ENCODE assay signal across 1 cellular context in genomic region chr3:138862924-138863775, GRCh38.
TF ChIP-seq lines count a peak whose summit lies in the region.

No MANE protein-coding gene starts in this region.

TF ChIP-seq in HepG2, 621 proteins besides CTCF, POLR2A, EP300 and RAD21 (continued from another document and continues in another):
- TF ChIP-seq DDIT3 (CRISPR knock-in tag; IDR thresholded peaks at IDR 0.05) = no peak
- peak; percentile 19; the same call in 1 of the 2 replicates for TF ChIP-seq ZNF747 (CRISPR knock-in tag; IDR thresholded peaks at IDR 0.05; ENCODE audit: borderline replicate concordance)
- TF ChIP-seq SAP130 (CRISPR knock-in tag; IDR thresholded peaks at IDR 0.05; ENCODE audit: low read depth) = peak; percentile 85
- TF ChIP-seq, protein P1, sequence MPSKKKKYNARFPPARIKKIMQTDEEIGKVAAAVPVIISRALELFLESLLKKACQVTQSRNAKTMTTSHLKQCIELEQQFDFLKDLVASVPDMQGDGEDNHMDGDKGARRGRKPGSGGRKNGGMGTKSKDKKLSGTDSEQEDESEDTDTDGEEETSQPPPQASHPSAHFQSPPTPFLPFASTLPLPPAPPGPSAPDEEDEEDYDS (CRISPR knock-in tag; IDR thresholded peaks at IDR 0.05) = peak; percentile 72
- no peak for TF ChIP-seq ZNF260 (CRISPR knock-in tag; IDR thresholded peaks at IDR 0.05; ENCODE audit: borderline replicate concordance, low read depth)
- TF ChIP-seq ZNF766 (CRISPR knock-in tag; IDR thresholded peaks at IDR 0.05; ENCODE audit: borderline replicate concordance) = peak; percentile 85; the same call in 1 of the 2 replicates
- TF ChIP-seq ZNF205 (CRISPR knock-in tag; IDR thresholded peaks at IDR 0.05) = no peak; the same call in 1 of the 2 replicates
- TF ChIP-seq SMAD9 (CRISPR knock-in tag; IDR thresholded peaks at IDR 0.05) = no peak
- no peak for TF ChIP-seq MTF2 (CRISPR knock-in tag; IDR thresholded peaks at IDR 0.05; ENCODE audit: borderline replicate concordance)
- no peak for TF ChIP-seq GABPA (IDR thresholded peaks at IDR 0.05; ENCODE audit: low read depth, low read length)
- TF ChIP-seq GABPA (CRISPR knock-in tag; IDR thresholded peaks at IDR 0.05; ENCODE audit: low read depth) = no peak; the same call in 1 of the 2 replicates
- TF ChIP-seq SIX4 (CRISPR knock-in tag; IDR thresholded peaks at IDR 0.05) = no peak; the same call in 1 of the 2 replicates
- TF ChIP-seq RXRB (CRISPR knock-in tag; IDR thresholded peaks at IDR 0.05; ENCODE audit: borderline replicate concordance) = peak; percentile 74
- no peak; the same call in 2 of the 3 replicates for TF ChIP-seq MXI1 (IDR thresholded peaks at IDR 0.05; ENCODE audit: borderline replicate concordance, low read depth, low read length)
- TF ChIP-seq ZBTB7B (CRISPR knock-in tag; IDR thresholded peaks at IDR 0.05) = peak; percentile 74; the same call in 1 of the 2 replicates
- TF ChIP-seq CC2D1A (CRISPR knock-in tag; IDR thresholded peaks at IDR 0.05) = no peak
- TF ChIP-seq ZNF841 (CRISPR knock-in tag; IDR thresholded peaks at IDR 0.05; ENCODE audit: borderline replicate concordance) = no peak
- peak; percentile 86 for TF ChIP-seq SIX1 (CRISPR knock-in tag; IDR thresholded peaks at IDR 0.05; ENCODE audit: borderline replicate concordance)
- TF ChIP-seq ZNF639 (CRISPR knock-in tag; conservative IDR thresholded peaks at IDR 0.05) = no peak
- no peak for TF ChIP-seq NKX3-1 (CRISPR knock-in tag; IDR thresholded peaks at IDR 0.05)
- peak; percentile 84; the same call in 1 of the 2 replicates for TF ChIP-seq HDAC1 (CRISPR knock-in tag; IDR thresholded peaks at IDR 0.05)
- TF ChIP-seq IRX3 (CRISPR knock-in tag; IDR thresholded peaks at IDR 0.05; ENCODE audit: borderline replicate concordance, low read depth) = no peak
- TF ChIP-seq HMGA1 (CRISPR knock-in tag; conservative IDR thresholded peaks at IDR 0.05) = no peak
- TF ChIP-seq ZNF224 (CRISPR knock-in tag; IDR thresholded peaks at IDR 0.05) = 0 out of 2 replicates have a peak, but pooled peaks have one; percentile 47
- peak; percentile 25 for TF ChIP-seq IKZF4 (CRISPR knock-in tag; IDR thresholded peaks at IDR 0.05; ENCODE audit: borderline replicate concordance, low read depth, not compliant biosample characterization)
- TF ChIP-seq ZNF484 (CRISPR knock-in tag; IDR thresholded peaks at IDR 0.05; ENCODE audit: borderline replicate concordance, low read depth) = no peak
- no peak for TF ChIP-seq LCORL (IDR thresholded peaks at IDR 0.05)
- TF ChIP-seq LCORL (CRISPR knock-in tag; IDR thresholded peaks at IDR 0.05) = peak; percentile 82
- TF ChIP-seq GATAD1 (CRISPR knock-in tag; IDR thresholded peaks at IDR 0.05) = peak; percentile 43; the same call in 1 of the 2 replicates
- TF ChIP-seq, protein P2, sequence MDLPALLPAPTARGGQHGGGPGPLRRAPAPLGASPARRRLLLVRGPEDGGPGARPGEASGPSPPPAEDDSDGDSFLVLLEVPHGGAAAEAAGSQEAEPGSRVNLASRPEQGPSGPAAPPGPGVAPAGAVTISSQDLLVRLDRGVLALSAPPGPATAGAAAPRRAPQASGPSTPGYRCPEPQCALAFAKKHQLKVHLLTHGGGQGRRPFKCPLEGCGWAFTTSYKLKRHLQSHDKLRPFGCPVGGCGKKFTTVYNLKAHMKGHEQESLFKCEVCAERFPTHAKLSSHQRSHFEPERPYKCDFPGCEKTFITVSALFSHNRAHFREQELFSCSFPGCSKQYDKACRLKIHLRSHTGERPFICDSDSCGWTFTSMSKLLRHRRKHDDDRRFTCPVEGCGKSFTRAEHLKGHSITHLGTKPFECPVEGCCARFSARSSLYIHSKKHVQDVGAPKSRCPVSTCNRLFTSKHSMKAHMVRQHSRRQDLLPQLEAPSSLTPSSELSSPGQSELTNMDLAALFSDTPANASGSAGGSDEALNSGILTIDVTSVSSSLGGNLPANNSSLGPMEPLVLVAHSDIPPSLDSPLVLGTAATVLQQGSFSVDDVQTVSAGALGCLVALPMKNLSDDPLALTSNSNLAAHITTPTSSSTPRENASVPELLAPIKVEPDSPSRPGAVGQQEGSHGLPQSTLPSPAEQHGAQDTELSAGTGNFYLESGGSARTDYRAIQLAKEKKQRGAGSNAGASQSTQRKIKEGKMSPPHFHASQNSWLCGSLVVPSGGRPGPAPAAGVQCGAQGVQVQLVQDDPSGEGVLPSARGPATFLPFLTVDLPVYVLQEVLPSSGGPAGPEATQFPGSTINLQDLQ (CRISPR knock-in tag; IDR thresholded peaks at IDR 0.05) = peak; percentile 78; the same call in 1 of the 2 replicates
- no peak for TF ChIP-seq KLF13 (CRISPR knock-in tag; IDR thresholded peaks at IDR 0.05)
- peak; percentile 75; the same call in 1 of the 2 replicates for TF ChIP-seq ZNF280D (CRISPR knock-in tag; IDR thresholded peaks at IDR 0.05)
- TF ChIP-seq, protein P3, sequence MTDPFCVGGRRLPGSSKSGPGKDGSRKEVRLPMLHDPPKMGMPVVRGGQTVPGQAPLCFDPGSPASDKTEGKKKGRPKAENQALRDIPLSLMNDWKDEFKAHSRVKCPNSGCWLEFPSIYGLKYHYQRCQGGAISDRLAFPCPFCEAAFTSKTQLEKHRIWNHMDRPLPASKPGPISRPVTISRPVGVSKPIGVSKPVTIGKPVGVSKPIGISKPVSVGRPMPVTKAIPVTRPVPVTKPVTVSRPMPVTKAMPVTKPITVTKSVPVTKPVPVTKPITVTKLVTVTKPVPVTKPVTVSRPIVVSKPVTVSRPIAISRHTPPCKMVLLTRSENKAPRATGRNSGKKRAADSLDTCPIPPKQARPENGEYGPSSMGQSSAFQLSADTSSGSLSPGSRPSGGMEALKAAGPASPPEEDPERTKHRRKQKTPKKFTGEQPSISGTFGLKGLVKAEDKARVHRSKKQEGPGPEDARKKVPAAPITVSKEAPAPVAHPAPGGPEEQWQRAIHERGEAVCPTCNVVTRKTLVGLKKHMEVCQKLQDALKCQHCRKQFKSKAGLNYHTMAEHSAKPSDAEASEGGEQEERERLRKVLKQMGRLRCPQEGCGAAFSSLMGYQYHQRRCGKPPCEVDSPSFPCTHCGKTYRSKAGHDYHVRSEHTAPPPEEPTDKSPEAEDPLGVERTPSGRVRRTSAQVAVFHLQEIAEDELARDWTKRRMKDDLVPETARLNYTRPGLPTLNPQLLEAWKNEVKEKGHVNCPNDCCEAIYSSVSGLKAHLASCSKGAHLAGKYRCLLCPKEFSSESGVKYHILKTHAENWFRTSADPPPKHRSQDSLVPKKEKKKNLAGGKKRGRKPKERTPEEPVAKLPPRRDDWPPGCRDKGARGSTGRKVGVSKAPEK (CRISPR knock-in tag; IDR thresholded peaks at IDR 0.05; ENCODE audit: borderline replicate concordance) = 0 out of 2 replicates have a peak, but pooled peaks have one; percentile 55
- no peak for TF ChIP-seq ZNF720 (CRISPR knock-in tag; IDR thresholded peaks at IDR 0.05)
- TF ChIP-seq IRF2 (CRISPR knock-in tag; IDR thresholded peaks at IDR 0.05) = peak; percentile 94
- no peak for TF ChIP-seq ZNF83 (CRISPR knock-in tag; IDR thresholded peaks at IDR 0.05; ENCODE audit: borderline replicate concordance)
- TF ChIP-seq, protein P4, sequence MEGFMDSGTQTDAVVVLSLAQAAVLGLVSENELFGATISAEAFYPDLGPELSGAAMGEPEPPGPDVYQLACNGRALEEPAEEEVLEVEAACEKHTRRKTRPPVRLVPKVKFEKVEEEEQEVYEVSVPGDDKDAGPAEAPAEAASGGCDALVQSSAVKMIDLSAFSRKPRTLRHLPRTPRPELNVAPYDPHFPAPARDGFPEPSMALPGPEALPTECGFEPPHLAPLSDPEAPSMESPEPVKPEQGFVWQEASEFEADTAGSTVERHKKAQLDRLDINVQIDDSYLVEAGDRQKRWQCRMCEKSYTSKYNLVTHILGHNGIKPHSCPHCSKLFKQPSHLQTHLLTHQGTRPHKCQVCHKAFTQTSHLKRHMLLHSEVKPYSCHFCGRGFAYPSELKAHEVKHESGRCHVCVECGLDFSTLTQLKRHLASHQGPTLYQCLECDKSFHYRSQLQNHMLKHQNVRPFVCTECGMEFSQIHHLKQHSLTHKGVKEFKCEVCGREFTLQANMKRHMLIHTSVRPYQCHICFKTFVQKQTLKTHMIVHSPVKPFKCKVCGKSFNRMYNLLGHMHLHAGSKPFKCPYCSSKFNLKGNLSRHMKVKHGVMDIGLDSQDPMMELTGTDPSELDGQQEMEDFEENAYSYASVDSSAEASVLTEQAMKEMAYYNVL (CRISPR knock-in tag; IDR thresholded peaks at IDR 0.05; ENCODE audit: borderline replicate concordance) = peak; percentile 97
- no peak for TF ChIP-seq ZNF800 (CRISPR knock-in tag; IDR thresholded peaks at IDR 0.05)
- peak; percentile 46; the same call in 1 of the 2 replicates for TF ChIP-seq RBFOX2 (IDR thresholded peaks at IDR 0.05; ENCODE audit: low read depth, low read length)
- TF ChIP-seq CEBPZ (IDR thresholded peaks at IDR 0.05; ENCODE audit: low read length) = no peak
- no peak for TF ChIP-seq E2F1 (CRISPR knock-in tag; IDR thresholded peaks at IDR 0.05)
